Comparison of ENCODE assay signal across 18 cellular contexts in the genomic region with DNA sequence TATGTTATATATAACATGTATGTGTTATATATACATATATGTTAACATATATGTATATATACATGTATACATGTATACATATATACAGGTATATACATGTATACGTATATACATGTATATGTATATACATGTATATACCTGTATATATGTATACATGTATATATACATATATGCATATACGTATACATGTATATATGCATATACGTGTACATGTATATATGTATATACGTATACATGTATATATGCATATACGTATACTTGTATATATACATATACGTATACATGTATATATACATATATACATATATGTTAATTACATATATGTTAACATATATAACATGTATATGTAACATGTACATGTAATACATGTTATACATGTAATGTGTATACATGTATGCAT.
DNase-seq lines count a peak whose midpoint lies in the region; ATAC-seq, FAIRE-seq and TF ChIP-seq lines count a peak whose summit lies in the region.
"Had no signal": no experiment of that assay in that cellular context is flagged by ENCODE, and none has a peak within 500 bp of the region (broad histone marks: within the 10 kb centered on the region; RNA-seq: fewer than 3 reads in every experiment).

No MANE protein-coding gene starts in this region.

- H3K4me2 ChIP-seq in K562 (ENCODE audit: insufficient read depth, low read length) = no peak overlapping the region
- H3K4me2 ChIP-seq: A549; BLaER1 treated with 17β-estradiol and CSF1 and Interleukin-3, amounts not matched to agents 10 nM and 100 nM had no signal

- TF ChIP-seq CTCF in K562 (IDR thresholded peaks at IDR 0.05 in 2 of 3, conservative IDR thresholded peaks at IDR 0.05 in 1 of 3; ENCODE audit: insufficient read depth in 2 of 3, low read depth in 1 of 3, low read length in 3 of 3) = no peak

- no peak for TF ChIP-seq RAD21 in K562 (CRISPR knock-in tag; conservative IDR thresholded peaks at IDR 0.05 in 1 of 2, IDR thresholded peaks at IDR 0.05 in 1 of 2)

- no peak for FAIRE-seq in K562 (lab: Jason Lieb, UNC)
- FAIRE-seq in small intestine (lab: Jason Lieb, UNC) = no peak
- FAIRE-seq: A549, GM12891, GM19239 had no signal

- H3K36me3 ChIP-seq in K562 (ENCODE audit: control insufficient read depth, insufficient read depth, low read length) (no peaks in the 10 kb centered on the region), small intestine (ENCODE audit: control insufficient read depth in 2 of 2, insufficient read depth in 2 of 2, low read length in 2 of 2) (no peaks in the 10 kb centered on the region)
- H3K36me3 ChIP-seq: BLaER1 treated with 17β-estradiol and CSF1 and Interleukin-3, amounts not matched to agents 10 nM and 100 nM had no signal

- H3K27ac ChIP-seq in K562 (ENCODE audit: extremely low read depth, low read depth, low read length) = no peak overlapping the region
- no peak overlapping the region for H3K27ac ChIP-seq in small intestine (ENCODE audit: low read depth in 1 of 2, low read length in 1 of 2)
- H3K27ac ChIP-seq: 22Rv1; A549; BLaER1 treated with 17β-estradiol and CSF1 and Interleukin-3, amounts not matched to agents 10 nM and 100 nM; C4-2B had no signal

- ATAC-seq in K562 = no peak
- ATAC-seq: A549; CD8-positive, alpha-beta T cell had no signal

- H3K4me1 ChIP-seq in K562 (replicated peaks in 1 of 2; ENCODE audit: control insufficient read depth in 2 of 2, insufficient read depth in 2 of 2, low read length in 2 of 2) (no peaks in the 10 kb centered on the region), small intestine (ENCODE audit: control insufficient read depth in 2 of 2, insufficient read depth in 1 of 2, low read depth in 1 of 2, low read length in 1 of 2) (no peaks in the 10 kb centered on the region)
- H3K4me1 ChIP-seq: A549; BLaER1 treated with 17β-estradiol and CSF1 and Interleukin-3, amounts not matched to agents 10 nM and 100 nM; Caco-2 had no signal

- no peaks in the 10 kb centered on the region for H3K27me3 ChIP-seq in K562 (ENCODE audit: control insufficient read depth in 2 of 2, insufficient read depth in 2 of 2, low read length in 2 of 2)
- no peaks in the 10 kb centered on the region for H3K27me3 ChIP-seq in small intestine (ENCODE audit: control insufficient read depth in 2 of 2, insufficient read depth in 2 of 2, low read length in 2 of 2)
- H3K27me3 ChIP-seq: BLaER1 treated with 17β-estradiol and CSF1 and Interleukin-3, amounts not matched to agents 10 nM and 100 nM had no signal

- no peaks in the 10 kb centered on the region for H3K9me1 ChIP-seq in K562 (ENCODE audit: control insufficient read depth, insufficient read depth, low read length)

- TF ChIP-seq POLR2A in K562 (conservative IDR thresholded peaks at IDR 0.05) = no peak

- no peaks in the 10 kb centered on the region for H4K20me1 ChIP-seq in K562 (replicated peaks; ENCODE audit: control insufficient read depth, insufficient read depth, low read length)
- H4K20me1 ChIP-seq: BLaER1 treated with 17β-estradiol and CSF1 and Interleukin-3, amounts not matched to agents 10 nM and 100 nM had no signal

- POLR2A ChIA-PET in K562 (lab: Yijun Ruan, JAX) = no interaction called here

- DNase-seq in DMS53 (lab: John Stamatoyannopoulos, UW) (peak; percentile 12), DMS53 treated with DMSO at 0.1 percent for 48 hours (lab: John Stamatoyannopoulos, UW; ENCODE audit: unreplicated experiment) (no peak), K562 (ENCODE audit: extremely low read depth in 1 of 4, low spot score in 3 of 4) (no peak), small intestine (no peak)
- DNase-seq in activated CD8-positive, alpha-beta memory T cell treated with anti-CD3 and anti-CD28 coated beads, Interleukin-2, amount 50 U/mL, for 48 hours = no peak
- DNase-seq: AML-193; Caco-2; Calu3; CD4-positive, alpha-beta T cell; CD8-positive, alpha-beta T cell; DMS79 treated with DMSO at 0.1 percent for 48 hours; GF-D8 had no signal

- H3K9me3 ChIP-seq in K562 (replicated peaks; ENCODE audit: control insufficient read depth, insufficient read depth, low read depth, low read length) = peaks cover 5% of the 10 kb centered on the region
- H3K9me3 ChIP-seq in small intestine (ENCODE audit: control insufficient read depth, low read depth) = no peaks in the 10 kb centered on the region
- H3K9me3 ChIP-seq: A549; BLaER1 treated with 17β-estradiol and CSF1 and Interleukin-3, amounts not matched to agents 10 nM and 100 nM; Caco-2 had no signal

- BruUV-seq in K562 (replicated peaks; lab: Mats Ljungman, UMichigan) = no TSS peak

- no peak overlapping the region for H3K4me3 ChIP-seq in K562
- H3K4me3 ChIP-seq in small intestine (ENCODE audit: low read depth in 1 of 2, low read length in 2 of 2) = no peak overlapping the region
- H3K4me3 ChIP-seq: A549; BLaER1 treated with 17β-estradiol and CSF1 and Interleukin-3, amounts not matched to agents 10 nM and 100 nM had no signal

- in situ Hi-C loops in K562 (cut with MboI) = no loop called here

- H2AFZ ChIP-seq in K562 (ENCODE audit: low read depth, low read length) = no peak overlapping the region

- WGBS in K562 (ENCODE audit: insufficient coverage, low coverage, missing lambda C conversion rate) = 75% methylated on average over 6 of the region's 6 CpGs
- WGBS in small intestine, 3 donors = 86 to 98% (median 94%) methylated on average over 6 of the region's 6 CpGs

- no peak overlapping the region for H3K9ac ChIP-seq in K562 (ENCODE audit: insufficient read depth in 1 of 2, low read depth in 2 of 2, low read length in 2 of 2)
- H3K9ac ChIP-seq: BLaER1 treated with 17β-estradiol and CSF1 and Interleukin-3, amounts not matched to agents 10 nM and 100 nM had no signal

- intact Hi-C loops in K562 (cut with micrococcal nuclease) = no loop called here

- CTCF ChIA-PET in K562 (lab: Yijun Ruan, JAX; ENCODE audit: low intra/inter-chr PET ratio) = no interaction called here

- no peak for TF ChIP-seq EP300 in K562 (IDR thresholded peaks at IDR 0.05; ENCODE audit: low read length)

- no peaks in the 10 kb centered on the region for H3K79me2 ChIP-seq in K562 (ENCODE audit: control insufficient read depth, insufficient read depth, low read length)

TF ChIP-seq in K562, 482 proteins besides CTCF, POLR2A, EP300 and RAD21:
- TF ChIP-seq, protein P1, sequence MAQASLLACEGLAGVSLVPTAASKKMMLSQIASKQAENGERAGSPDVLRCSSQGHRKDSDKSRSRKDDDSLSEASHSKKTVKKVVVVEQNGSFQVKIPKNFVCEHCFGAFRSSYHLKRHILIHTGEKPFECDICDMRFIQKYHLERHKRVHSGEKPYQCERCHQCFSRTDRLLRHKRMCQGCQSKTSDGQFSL (CRISPR knock-in tag; IDR thresholded peaks at IDR 0.05) = no peak
- TF ChIP-seq, protein P1 (tag; IDR thresholded peaks at IDR 0.05) = no peak
- TF ChIP-seq ZNF408 (CRISPR knock-in tag; IDR thresholded peaks at IDR 0.05; ENCODE audit: low read depth) (0 out of 2 replicates have a peak, but pooled peaks have one; percentile 56), USF1 (CRISPR knock-in tag; IDR thresholded peaks at IDR 0.05) (no peak), ZBTB9 (CRISPR knock-in tag; IDR thresholded peaks at IDR 0.05) (no peak)
- TF ChIP-seq, protein P2, sequence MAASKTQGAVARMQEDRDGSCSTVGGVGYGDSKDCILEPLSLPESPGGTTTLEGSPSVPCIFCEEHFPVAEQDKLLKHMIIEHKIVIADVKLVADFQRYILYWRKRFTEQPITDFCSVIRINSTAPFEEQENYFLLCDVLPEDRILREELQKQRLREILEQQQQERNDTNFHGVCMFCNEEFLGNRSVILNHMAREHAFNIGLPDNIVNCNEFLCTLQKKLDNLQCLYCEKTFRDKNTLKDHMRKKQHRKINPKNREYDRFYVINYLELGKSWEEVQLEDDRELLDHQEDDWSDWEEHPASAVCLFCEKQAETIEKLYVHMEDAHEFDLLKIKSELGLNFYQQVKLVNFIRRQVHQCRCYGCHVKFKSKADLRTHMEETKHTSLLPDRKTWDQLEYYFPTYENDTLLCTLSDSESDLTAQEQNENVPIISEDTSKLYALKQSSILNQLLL (CRISPR knock-in tag; IDR thresholded peaks at IDR 0.05; ENCODE audit: borderline replicate concordance) = peak; percentile 81; the same call in 1 of the 2 replicates
